Comparison of ENCODE assay signal across 20 cellular contexts in genomic region chr10:113740850-113741249, GRCh38. TPM values are rescaled to one million over a fixed set of nuclear protein-coding genes. Genes with fewer than 3 reads are reported as not detected.
DNase-seq lines count a peak whose midpoint lies in the region; ATAC-seq and TF ChIP-seq lines count a peak whose summit lies in the region.
"Had no signal": no experiment of that assay in that cellular context is flagged by ENCODE, and none has a peak within 500 bp of the region (broad histone marks: within the 10 kb centered on the region; RNA-seq: fewer than 3 reads in every experiment).

No MANE protein-coding gene starts in this region.

- no peaks in the 10 kb centered on the region for H3F3A ChIP-seq in neural progenitor cell (ENCODE audit: low read depth)

- ATAC-seq in lower lobe of right lung = peak; percentile 9 to 32

- H3K27me3 ChIP-seq in esophagus muscularis mucosa (no peaks in the 10 kb centered on the region), lower lobe of right lung (ENCODE audit: low read depth) (no peaks in the 10 kb centered on the region), neural progenitor cell (no peaks in the 10 kb centered on the region), suprapubic skin (no peaks in the 10 kb centered on the region)
- H3K27me3 ChIP-seq: BLaER1 had no signal

- no peak overlapping the region for H3K27ac ChIP-seq in esophagus muscularis mucosa (replicated peaks in 1 of 4)
- no peak overlapping the region for H3K27ac ChIP-seq in lower lobe of right lung
- no peak overlapping the region for H3K27ac ChIP-seq in neural progenitor cell
- no peak overlapping the region for H3K27ac ChIP-seq in suprapubic skin
- H3K27ac ChIP-seq: BLaER1 had no signal

- H3K27me3 Mint-ChIP-seq in neural progenitor cell (ENCODE audit: insufficient read depth, low read depth) = peaks cover 5% of the 10 kb centered on the region

- no peak overlapping the region for H2AFZ ChIP-seq in neural progenitor cell (replicated peaks)

- TF ChIP-seq CTCF in esophagus muscularis mucosa (IDR thresholded peaks at IDR 0.05) (no peak), lower lobe of right lung (IDR thresholded peaks at IDR 0.05) (no peak), neural progenitor cell (IDR thresholded peaks at IDR 0.05) (no peak), suprapubic skin (IDR thresholded peaks at IDR 0.05) (no peak)

- H3K9ac ChIP-seq in neural progenitor cell = no peak overlapping the region
- H3K9ac ChIP-seq: BLaER1 had no signal

- H3K9me3 ChIP-seq in esophagus muscularis mucosa (no peaks in the 10 kb centered on the region), lower lobe of right lung (no peaks in the 10 kb centered on the region), neural progenitor cell (ENCODE audit: low read depth) (no peaks in the 10 kb centered on the region), suprapubic skin (no peaks in the 10 kb centered on the region)
- H3K9me3 ChIP-seq: BE2C, BLaER1, Caco-2 had no signal

- no peaks in the 10 kb centered on the region for H3K36me3 ChIP-seq in esophagus muscularis mucosa
- no peaks in the 10 kb centered on the region for H3K36me3 ChIP-seq in lower lobe of right lung
- H3K36me3 ChIP-seq in neural progenitor cell = no peaks in the 10 kb centered on the region
- H3K36me3 ChIP-seq in suprapubic skin = no peaks in the 10 kb centered on the region
- H3K36me3 ChIP-seq: BE2C, BLaER1 had no signal

- TF ChIP-seq EP300 in esophagus muscularis mucosa (IDR thresholded peaks at IDR 0.05) (no peak), suprapubic skin (IDR thresholded peaks at IDR 0.05) (no peak)

- H3K4me1 ChIP-seq in esophagus muscularis mucosa = peaks cover 0 to 14% (median 10%) of the 10 kb centered on the region in 4 donors
- H3K4me1 ChIP-seq in lower lobe of right lung = peaks cover 7% of the 10 kb centered on the region
- peaks cover 5% of the 10 kb centered on the region for H3K4me1 ChIP-seq in neural progenitor cell
- no peaks in the 10 kb centered on the region for H3K4me1 ChIP-seq in suprapubic skin
- H3K4me1 ChIP-seq: BE2C, BLaER1 had no signal

- H3K79me2 ChIP-seq in neural progenitor cell (ENCODE audit: low read depth) = no peaks in the 10 kb centered on the region

- H3K27ac Mint-ChIP-seq in neural progenitor cell = no peak overlapping the region
- H3K27ac Mint-ChIP-seq: CD14-positive monocyte; CD4-positive, alpha-beta memory T cell; CD4-positive, CD25-positive, alpha-beta regulatory T cell had no signal

- intact Hi-C loops in esophagus muscularis mucosa (cut with DNase I) = no loop called here
- intact Hi-C loops in lower lobe of right lung (cut with DNase I) = no loop called here

- H3K4me3 Mint-ChIP-seq in neural progenitor cell = peak overlapping the region; percentile 1
- H3K4me3 Mint-ChIP-seq: CD14-positive monocyte; CD4-positive, alpha-beta memory T cell; CD4-positive, CD25-positive, alpha-beta regulatory T cell; CD8-positive, alpha-beta memory T cell had no signal

- no peak for TF ChIP-seq POLR2A in esophagus muscularis mucosa (IDR thresholded peaks at IDR 0.05; ENCODE audit: low read depth)
- no peak for TF ChIP-seq POLR2A in suprapubic skin (IDR thresholded peaks at IDR 0.05)

- no peaks in the 10 kb centered on the region for H4K20me1 ChIP-seq in neural progenitor cell (ENCODE audit: low read depth)
- H4K20me1 ChIP-seq: BLaER1 had no signal

- H3K4me1 Mint-ChIP-seq in neural progenitor cell = no peaks in the 10 kb centered on the region
- H3K4me1 Mint-ChIP-seq: CD14-positive monocyte; CD4-positive, alpha-beta memory T cell; CD4-positive, CD25-positive, alpha-beta regulatory T cell; CD8-positive, alpha-beta memory T cell had no signal

- DNase-seq in esophagus muscularis mucosa (ENCODE audit: extremely low spot score) (peak; percentile 39), lower lobe of right lung (no peak), neural progenitor cell (ENCODE audit: low spot score) (no peak), suprapubic skin (ENCODE audit: low spot score in 2 of 2) (no peak), COLO829 (ENCODE audit: low spot score) (no peak)
- no peak for DNase-seq in activated naive CD4-positive, alpha-beta T cell treated with Interleukin-2 at 50 U/mL for 16 hours
- DNase-seq: 8988T; ACHN; BE2C; C1 segment of cervical spinal cord; Caco-2; Calu3; CD4-positive, alpha-beta memory T cell; CD4-positive, CD25-positive, alpha-beta regulatory T cell; CD8-positive, alpha-beta memory T cell; DMS79 treated with DMSO at 0.1 percent for 48 hours; GF-D8 had no signal

- H3K9me3 Mint-ChIP-seq in neural progenitor cell = no peaks in the 10 kb centered on the region

- no peak overlapping the region for H3K4me3 ChIP-seq in esophagus muscularis mucosa
- no peak overlapping the region for H3K4me3 ChIP-seq in lower lobe of right lung
- no peak overlapping the region for H3K4me3 ChIP-seq in neural progenitor cell
- H3K4me3 ChIP-seq in suprapubic skin = no peak overlapping the region
- H3K4me3 ChIP-seq: BLaER1 had no signal

- no peaks in the 10 kb centered on the region for H3K36me3 Mint-ChIP-seq in neural progenitor cell
- H3K36me3 Mint-ChIP-seq: CD14-positive monocyte; CD4-positive, alpha-beta memory T cell; CD4-positive, CD25-positive, alpha-beta regulatory T cell had no signal

- 83% methylated on average over 3 of the region's 3 CpGs for WGBS in esophagus muscularis mucosa
- 91% methylated on average over 3 of the region's 3 CpGs for WGBS in suprapubic skin

- H3K4me2 ChIP-seq in neural progenitor cell = no peak overlapping the region
- H3K4me2 ChIP-seq: BLaER1 had no signal

RNA-seq across cellular contexts. Expression of gene PLEKHS1, which starts 10.6 kb away (rescaled TPM):
- total RNA-seq in esophagus muscularis mucosa = not detected
- total RNA-seq in lower lobe of right lung = 7.0 TPM
- not detected in 2 replicates for total RNA-seq in neural progenitor cell (ENCODE audit: low replicate concordance)
- total RNA-seq in suprapubic skin = under 1 TPM; 0.32 to 0.98 (median 0.44) TPM
- total RNA-seq: A673; Caco-2; CD8-positive, alpha-beta memory T cell had no signal
